8 cellular contexts compared by ENCODE assay signal in genomic region chr12:43835264-43835655, GRCh38. TPM values are rescaled to one million over a fixed set of nuclear protein-coding genes. Genes with fewer than 3 reads are reported as not detected.
A peak's percentile ranks its signal among the peaks of the same experiment; 100 is the strongest.
DNase-seq lines count a peak whose midpoint lies in the region; ATAC-seq, FAIRE-seq and TF ChIP-seq lines count a peak whose summit lies in the region.

No MANE protein-coding gene starts in this region.

- H3K27ac ChIP-seq in cardiac muscle cell: no peak overlapping the region
- H3K27ac ChIP-seq in adrenal gland: peak overlapping the region in 4 of 5 donors; percentile 75 to 100 (median 94)
- peak overlapping the region; percentile 82 to 88 for H3K27ac ChIP-seq in kidney (ENCODE audit: low read depth in 2 of 2, low read length in 2 of 2)
- peak overlapping the region; percentile 54 for H3K27ac ChIP-seq in temporal lobe (ENCODE audit: low read depth, low read length)

- H3K4me1 ChIP-seq in cardiac muscle cell (ENCODE audit: low read depth) (no peaks in the 10 kb centered on the region), adrenal gland (replicated peaks in 1 of 2) (peaks cover 5 to 14% of the 10 kb centered on the region in 2 donors), kidney (ENCODE audit: control insufficient read depth in 1 of 2, insufficient read depth in 1 of 2, low read depth in 1 of 2, low read length in 2 of 2) (peaks cover 4 to 5% of the 10 kb centered on the region in 2 donors)

- DNase-seq in cardiac muscle cell (ENCODE audit: low read depth in 1 of 2, low spot score in 1 of 2) (no peak), cardiac septum (ENCODE audit: low spot score) (no peak), adrenal gland (peak in 1 of 7 donors; percentile 52), kidney (no peak)
- DNase-seq in activated effector memory CD4-positive, alpha-beta T cell treated with Interleukin-2 at 50 U/mL for 16 hours: no peak

- H3K4me3 ChIP-seq in cardiac muscle cell: peak overlapping the region; percentile 72
- H3K4me3 ChIP-seq in adrenal gland: peak overlapping the region; percentile 54 to 95 (median 58)
- H3K4me3 ChIP-seq in kidney (ENCODE audit: low read length in 2 of 2): peak overlapping the region; percentile 62

- intact Hi-C loops in cardiac septum (cut with DNase I) (no loop called here), adrenal gland (cut with DNase I) (no loop called here), kidney (cut with DNase I) (no loop called here)

- H3K36me3 ChIP-seq in cardiac muscle cell: no peaks in the 10 kb centered on the region
- no peaks in the 10 kb centered on the region for H3K36me3 ChIP-seq in adrenal gland (replicated peaks in 1 of 2)
- no peaks in the 10 kb centered on the region for H3K36me3 ChIP-seq in kidney (ENCODE audit: control insufficient read depth in 1 of 2, insufficient read depth in 2 of 2, low read length in 2 of 2)

- peak overlapping the region in 1 of 2 donors; percentile 64 for H3K9ac ChIP-seq in kidney (ENCODE audit: low read length in 2 of 2)

- 43 to 93% (median 47%) methylated on average over 3 to 6 of the region's 6 CpGs for WGBS in adrenal gland, 4 donors

- ATAC-seq in HG03378 (IDR thresholded peaks at IDR 0.05; ENCODE audit: unreplicated experiment): peak; percentile 2
- ATAC-seq in GM19467 (IDR thresholded peaks at IDR 0.05; ENCODE audit: unreplicated experiment): no peak

- TF ChIP-seq CTCF in cardiac muscle cell (IDR thresholded peaks at IDR 0.05; ENCODE audit: low read depth, low read length) (no peak), adrenal gland (IDR thresholded peaks at IDR 0.05) (no peak), kidney (IDR thresholded peaks at IDR 0.05; ENCODE audit: borderline replicate concordance, extremely low read depth, insufficient read depth) (no peak)

- TF ChIP-seq POLR2A in adrenal gland (IDR thresholded peaks at IDR 0.05): no peak

- no peaks in the 10 kb centered on the region for H3K9me3 ChIP-seq in cardiac muscle cell (ENCODE audit: low read depth)
- no peaks in the 10 kb centered on the region for H3K9me3 ChIP-seq in adrenal gland (replicated peaks in 1 of 3)
- no peaks in the 10 kb centered on the region for H3K9me3 ChIP-seq in kidney (ENCODE audit: control insufficient read depth in 1 of 2, low read length in 2 of 2)

- H3K27me3 ChIP-seq in cardiac muscle cell (peaks cover 25% of the 10 kb centered on the region), adrenal gland (no peaks in the 10 kb centered on the region)

- no peak for FAIRE-seq in kidney (lab: Jason Lieb, UNC)

RNA-seq across cellular contexts. Expression of gene TMEM117, which starts 0.6 kb away (rescaled TPM):
- total RNA-seq in cardiac muscle cell: 12.7 and 21.0 TPM in 2 replicates
- polyA plus RNA-seq in cardiac muscle cell: 12.1 and 18.0 TPM in 2 replicates
- total RNA-seq in cardiac septum: 7.5 TPM
- 10 to 100 TPM in 2 of 8 donors, 1 to 10 TPM in 6; 3.8 to 38.5 (median 7.4) TPM for total RNA-seq in adrenal gland
- polyA plus RNA-seq in adrenal gland: 1 to 10 TPM; 1.9 to 5.6 (median 2.4) TPM
- total RNA-seq in kidney: 6.0 TPM
- 5.9 TPM for polyA plus RNA-seq in kidney (ENCODE audit: insufficient read depth, low read depth, low replicate concordance)
- total RNA-seq in temporal lobe: 9.3 TPM

RNA-seq across cellular contexts. Expression of gene TWF1, which starts 29.1 kb away (rescaled TPM):
- 31.2 and 31.6 TPM in 2 replicates for total RNA-seq in cardiac muscle cell
- polyA plus RNA-seq in cardiac muscle cell: 28.7 and 31.6 TPM in 2 replicates
- total RNA-seq in cardiac septum: 16.5 TPM
- 100 to 1,000 TPM in 3 of 8 donors, 10 to 100 TPM in 5; 54.6 to 116 (median 83.8) TPM for total RNA-seq in adrenal gland
- polyA plus RNA-seq in adrenal gland: 100 to 1,000 TPM in 1 of 3 donors, 10 to 100 TPM in 2; 38.0 to 105 (median 44.5) TPM
- total RNA-seq in kidney: 75.0 TPM
- 41.0 TPM for polyA plus RNA-seq in kidney (ENCODE audit: insufficient read depth, low read depth, low replicate concordance)
- total RNA-seq in temporal lobe: 120 TPM
